In the genomic region with DNA sequence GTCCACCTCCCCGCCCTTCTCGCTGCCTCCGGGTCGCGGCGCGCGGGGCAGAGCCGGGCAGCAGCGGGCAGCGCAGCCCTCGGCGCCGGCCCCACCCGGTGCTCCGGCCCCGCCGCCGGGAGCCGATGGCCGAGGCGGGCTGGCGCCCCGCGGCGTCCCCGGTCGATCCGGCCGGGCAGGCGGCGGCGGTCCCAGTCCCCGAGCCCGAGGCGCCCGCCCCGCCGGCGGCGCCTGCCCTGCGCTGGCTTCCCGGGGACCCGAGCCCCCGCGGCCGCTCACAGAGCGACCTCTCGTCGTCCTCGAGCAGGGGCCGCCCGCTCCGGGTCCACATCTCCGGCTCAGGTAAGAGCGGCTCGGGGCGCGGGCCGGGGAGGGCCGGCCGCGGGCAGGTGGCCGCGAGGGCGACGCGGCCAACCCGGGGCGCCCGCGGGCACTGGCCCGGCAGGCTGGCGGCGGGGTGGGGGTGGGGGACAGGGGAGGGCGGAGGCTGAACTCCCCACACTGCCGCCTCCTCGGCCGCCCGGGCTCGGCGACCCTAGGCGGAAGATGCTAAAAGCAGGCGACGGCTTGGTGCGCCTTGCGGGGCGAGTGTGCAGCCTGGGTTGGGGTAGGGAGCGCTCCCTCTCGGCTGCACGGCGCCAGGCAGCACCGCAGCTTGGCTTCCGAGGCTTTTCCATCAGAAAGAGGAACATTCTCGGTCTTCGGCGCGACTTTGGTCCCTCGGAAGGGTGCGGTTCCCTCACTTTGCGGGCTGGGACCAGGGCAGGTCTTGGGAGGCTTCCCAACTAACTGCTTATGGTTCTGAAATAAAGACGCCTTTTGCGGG, we compare ENCODE assay signal across 8 cellular contexts. TPM values are rescaled to one million over a fixed set of nuclear protein-coding genes. Genes with fewer than 3 reads are reported as not detected.
DNase-seq lines count a peak whose midpoint lies in the region; ATAC-seq and TF ChIP-seq lines count a peak whose summit lies in the region.

No MANE protein-coding gene starts in this region.

- ATAC-seq in HG02973 (IDR thresholded peaks at IDR 0.05; ENCODE audit: unreplicated experiment) (peak; percentile 71), memory B cell (ENCODE audit: low read depth) (peak; percentile 73)
- ATAC-seq in activated CD8-positive, alpha-beta T cell treated with anti-CD3 and anti-CD28 coated beads for 36 hours: peak; percentile 79
- peak; percentile 59 for ATAC-seq in effector memory CD8-positive, alpha-beta T cell (replicated peaks)

- TF ChIP-seq CTCF in activated CD8-positive, alpha-beta T cell treated with anti-CD3 and anti-CD28 coated beads for 36 hours (IDR thresholded peaks at IDR 0.05): no peak

- no peaks in the 10 kb centered on the region for H3K27me3 Mint-ChIP-seq in activated CD8-positive, alpha-beta T cell treated with anti-CD3 and anti-CD28 coated beads for 36 hours
- no peaks in the 10 kb centered on the region for H3K27me3 Mint-ChIP-seq in effector memory CD8-positive, alpha-beta T cell
- H3K27me3 Mint-ChIP-seq in memory B cell: no peaks in the 10 kb centered on the region

- H3K27ac Mint-ChIP-seq in activated CD8-positive, alpha-beta T cell treated with anti-CD3 and anti-CD28 coated beads for 36 hours: peak overlapping the region; percentile 67
- H3K27ac Mint-ChIP-seq in effector memory CD8-positive, alpha-beta T cell: peak overlapping the region; percentile 74 to 92
- H3K27ac Mint-ChIP-seq in memory B cell: no peak overlapping the region

- intact Hi-C loops in activated CD8-positive, alpha-beta T cell treated with anti-CD3 and anti-CD28 coated beads for 36 hours (cut with micrococcal nuclease): no loop called here

- H3K4me3 Mint-ChIP-seq in activated CD8-positive, alpha-beta T cell treated with anti-CD3 and anti-CD28 coated beads for 36 hours: peak overlapping the region; percentile 80
- peak overlapping the region; percentile 82 to 85 for H3K4me3 Mint-ChIP-seq in effector memory CD8-positive, alpha-beta T cell
- peak overlapping the region; percentile 76 for H3K4me3 Mint-ChIP-seq in memory B cell

- CTCF ChIA-PET in activated CD8-positive, alpha-beta T cell treated with anti-CD3 and anti-CD28 coated beads for 36 hours (lab: Charles Lee): interaction anchor here (0.9 to 2.5 kb wide), 6 partner anchors 9 to 476 kb away, joined by 3 to 10 read pairs (median 6); a partner anchor contains a TSS

- no peaks in the 10 kb centered on the region for H3K36me3 Mint-ChIP-seq in activated CD8-positive, alpha-beta T cell treated with anti-CD3 and anti-CD28 coated beads for 36 hours (ENCODE audit: low read depth)
- peaks cover 4% of the 10 kb centered on the region for H3K36me3 Mint-ChIP-seq in effector memory CD8-positive, alpha-beta T cell (ENCODE audit: insufficient read depth)
- H3K36me3 Mint-ChIP-seq in memory B cell: no peaks in the 10 kb centered on the region

- peak; percentile 64 for DNase-seq in NCI-H748 (lab: John Stamatoyannopoulos, UW; ENCODE audit: unreplicated experiment)
- no peak for DNase-seq in NCI-H748 treated with DMSO at 0.1 percent for 48 hours (lab: John Stamatoyannopoulos, UW)
- DNase-seq in NCI-H524 (lab: John Stamatoyannopoulos, UW): peak; percentile 26 to 63
- DNase-seq in activated CD8-positive, alpha-beta T cell treated with anti-CD3 and anti-CD28 coated beads for 36 hours: peak; percentile 72
- peak; percentile 38 to 48 (median 42) for DNase-seq in effector memory CD8-positive, alpha-beta T cell
- DNase-seq in memory B cell (ENCODE audit: low spot score in 2 of 2): peak; percentile 41 to 60
- peak; percentile 21 to 36 for DNase-seq in stimulated activated CD8-positive, alpha-beta memory T cell treated with anti-CD3 and anti-CD28 coated beads, Interleukin-2, amount 100 ng/mL, for 1 hour (ENCODE audit: low read depth in 2 of 2)

- H3K4me1 Mint-ChIP-seq in activated CD8-positive, alpha-beta T cell treated with anti-CD3 and anti-CD28 coated beads for 36 hours (ENCODE audit: low read depth): peaks cover 25% of the 10 kb centered on the region
- H3K4me1 Mint-ChIP-seq in effector memory CD8-positive, alpha-beta T cell (ENCODE audit: low read depth in 2 of 2): peaks cover 31 to 46% of the 10 kb centered on the region in 2 donors
- H3K4me1 Mint-ChIP-seq in memory B cell: peaks cover 18% of the 10 kb centered on the region

- no peaks in the 10 kb centered on the region for H3K9me3 Mint-ChIP-seq in activated CD8-positive, alpha-beta T cell treated with anti-CD3 and anti-CD28 coated beads for 36 hours
- H3K9me3 Mint-ChIP-seq in effector memory CD8-positive, alpha-beta T cell: no peaks in the 10 kb centered on the region
- no peaks in the 10 kb centered on the region for H3K9me3 Mint-ChIP-seq in memory B cell

- POLR2A ChIA-PET in activated CD8-positive, alpha-beta T cell treated with anti-CD3 and anti-CD28 coated beads for 36 hours (lab: Charles Lee): interaction anchor here (0.7 to 1.6 kb wide), 4 partner anchors 8 to 26 kb away, joined by 3 to 5 read pairs (median 4); a partner anchor contains a TSS

RNA-seq across cellular contexts. Expression of a gene that starts 25.6 kb away (rescaled TPM):
- total RNA-seq in activated CD8-positive, alpha-beta T cell treated with anti-CD3 and anti-CD28 coated beads for 36 hours: 1 to 10 TPM; 6.6 to 8.5 TPM
